In genomic region chr4:175459571-175459970, GRCh38 we compare ENCODE assay signal across 18 cellular contexts.
DNase-seq lines count a peak whose midpoint lies in the region; ATAC-seq, FAIRE-seq and TF ChIP-seq lines count a peak whose summit lies in the region.
"Had no signal": no experiment of that assay in that cellular context is flagged by ENCODE, and none has a peak within 500 bp of the region (broad histone marks: within the 10 kb centered on the region; RNA-seq: fewer than 3 reads in every experiment).

No MANE protein-coding gene starts in this region.

- H3K36me3 ChIP-seq in BLaER1 (no peaks in the 10 kb centered on the region; the same call in 1 of the 2 replicates), HUES6 (ENCODE audit: control insufficient read depth, insufficient read depth, low read length) (peaks cover 56% of the 10 kb centered on the region; the same call in 1 of the 2 replicates), K562 (ENCODE audit: control insufficient read depth, insufficient read depth, low read length) (no peaks in the 10 kb centered on the region), breast epithelium (no peaks in the 10 kb centered on the region), HepG2 (replicated peaks in 1 of 2; ENCODE audit: control insufficient read depth in 1 of 2, insufficient read depth in 2 of 2, low read length in 2 of 2) (no peaks in the 10 kb centered on the region)
- H3K36me3 ChIP-seq in naive thymus-derived CD4-positive, alpha-beta T cell (ENCODE audit: control insufficient read depth in 2 of 3, insufficient read depth in 3 of 3, low read length in 3 of 3) = no peaks in the 10 kb centered on the region
- H3K36me3 ChIP-seq in CD8-positive, alpha-beta memory T cell (ENCODE audit: insufficient read depth, low read length) = no peaks in the 10 kb centered on the region
- H3K36me3 ChIP-seq: HAP-1 had no signal

- no peaks in the 10 kb centered on the region for H3K27me3 ChIP-seq in BLaER1
- no peaks in the 10 kb centered on the region for H3K27me3 ChIP-seq in HUES6 (ENCODE audit: control insufficient read depth, insufficient read depth, low read length)
- no peaks in the 10 kb centered on the region for H3K27me3 ChIP-seq in K562 (ENCODE audit: control insufficient read depth in 2 of 2, insufficient read depth in 2 of 2, low read length in 2 of 2)
- no peaks in the 10 kb centered on the region for H3K27me3 ChIP-seq in breast epithelium
- no peaks in the 10 kb centered on the region for H3K27me3 ChIP-seq in HepG2 (ENCODE audit: control insufficient read depth in 1 of 2, insufficient read depth in 2 of 2, low read length in 2 of 2)
- no peaks in the 10 kb centered on the region for H3K27me3 ChIP-seq in naive thymus-derived CD4-positive, alpha-beta T cell (ENCODE audit: control insufficient read depth in 2 of 2, insufficient read depth in 2 of 2, low read length in 2 of 2)
- H3K27me3 ChIP-seq in CD8-positive, alpha-beta memory T cell (ENCODE audit: insufficient read depth, low read length, poor library complexity, severe bottlenecking) = no peaks in the 10 kb centered on the region

- H3K27me3 Mint-ChIP-seq in memory B cell = no peaks in the 10 kb centered on the region
- H3K27me3 Mint-ChIP-seq in naive thymus-derived CD4-positive, alpha-beta T cell = no peaks in the 10 kb centered on the region
- no peaks in the 10 kb centered on the region for H3K27me3 Mint-ChIP-seq in CD8-positive, alpha-beta memory T cell

- H3K27ac ChIP-seq in BLaER1 (no peak overlapping the region), HUES6 (ENCODE audit: low read depth, low read length) (no peak overlapping the region; the same call in 1 of the 2 replicates), K562 (ENCODE audit: extremely low read depth, low read depth, low read length) (no peak overlapping the region), breast epithelium (no peak overlapping the region), HepG2 (ENCODE audit: extremely low read length, insufficient read depth, low read length) (no peak overlapping the region)
- H3K27ac ChIP-seq in naive thymus-derived CD4-positive, alpha-beta T cell (ENCODE audit: low read depth, low read length) = no peak overlapping the region
- H3K27ac ChIP-seq in CD8-positive, alpha-beta memory T cell (ENCODE audit: low read depth, low read length) = no peak overlapping the region
- H3K27ac ChIP-seq: C4-2B, KMS-11, RWPE1 had no signal

- TF ChIP-seq EP300 in K562 (IDR thresholded peaks at IDR 0.05; ENCODE audit: low read length) = no peak
- no peak for TF ChIP-seq EP300 in HepG2 (IDR thresholded peaks at IDR 0.05; ENCODE audit: low read depth in 2 of 2, low read length in 2 of 2)
- TF ChIP-seq EP300 in HepG2 (CRISPR knock-in tag; IDR thresholded peaks at IDR 0.05; ENCODE audit: borderline replicate concordance) = no peak

- BruUV-seq in K562 (replicated peaks; lab: Mats Ljungman, UMichigan) = no TSS peak
- no TSS peak for BruUV-seq in HepG2 (replicated peaks; lab: Mats Ljungman, UMichigan)

- POLR2A ChIA-PET in K562 (lab: Yijun Ruan, JAX) (no interaction called here), HepG2 (lab: Yijun Ruan, JAX) (no interaction called here)
- POLR2A ChIA-PET in naive thymus-derived CD4-positive, alpha-beta T cell (lab: Charles Lee) = no interaction called here
- POLR2A ChIA-PET in CD8-positive, alpha-beta memory T cell (lab: Charles Lee) = no interaction called here

- peaks cover 5% of the 10 kb centered on the region for H3K9me3 Mint-ChIP-seq in memory B cell
- H3K9me3 Mint-ChIP-seq in naive thymus-derived CD4-positive, alpha-beta T cell = peaks cover 0 to 6% (median 0%) of the 10 kb centered on the region in 11 donors
- H3K9me3 Mint-ChIP-seq in CD8-positive, alpha-beta memory T cell = peaks cover 0 to 7% (median 0%) of the 10 kb centered on the region in 5 donors

- in situ Hi-C loops in K562 (cut with MboI) (no loop called here), HepG2 (cut with HindIII; ENCODE audit: extremely low pct_ligation_motif_present, low pct_unique_long_range_greater_than_20kb) (no loop called here)

- no peak for TF ChIP-seq CTCF in K562 (IDR thresholded peaks at IDR 0.05 in 2 of 3, conservative IDR thresholded peaks at IDR 0.05 in 1 of 3; ENCODE audit: insufficient read depth in 2 of 3, low read depth in 1 of 3, low read length in 3 of 3)
- TF ChIP-seq CTCF in breast epithelium (IDR thresholded peaks at IDR 0.05) = no peak
- TF ChIP-seq CTCF in HepG2 (CRISPR knock-in tag; IDR thresholded peaks at IDR 0.05) = no peak

- H3K79me2 ChIP-seq in K562 (ENCODE audit: control insufficient read depth, insufficient read depth, low read length) (no peaks in the 10 kb centered on the region), HepG2 (ENCODE audit: insufficient read depth, low read length) (no peaks in the 10 kb centered on the region)

- TF ChIP-seq RAD21 in K562 (CRISPR knock-in tag; conservative IDR thresholded peaks at IDR 0.05 in 1 of 2, IDR thresholded peaks at IDR 0.05 in 1 of 2) (no peak), HepG2 (CRISPR knock-in tag; IDR thresholded peaks at IDR 0.05) (no peak)

- TF ChIP-seq POLR2A in K562 (conservative IDR thresholded peaks at IDR 0.05) (no peak), breast epithelium (IDR thresholded peaks at IDR 0.05) (no peak), HepG2 (IDR thresholded peaks at IDR 0.05; ENCODE audit: insufficient read depth in 1 of 2, low read depth in 2 of 2, low read length in 2 of 2) (no peak)

- DNase-seq in K562 (ENCODE audit: extremely low read depth in 1 of 4, low spot score in 3 of 4) (no peak), memory B cell (ENCODE audit: low spot score in 2 of 2) (no peak), breast epithelium (ENCODE audit: low spot score in 2 of 2) (no peak), HepG2 (ENCODE audit: low spot score) (no peak)
- no peak for DNase-seq in naive thymus-derived CD4-positive, alpha-beta T cell
- DNase-seq in CD8-positive, alpha-beta memory T cell = no peak
- DNase-seq: NCI-H1436, NCI-H2029 treated with DMSO at 0.1 percent for 48 hours, NCI-H226, NCI-H524 treated with DMSO at 0.1 percent for 48 hours, PC-3 had no signal

- H3K27ac Mint-ChIP-seq in memory B cell = peak overlapping the region; percentile 48
- H3K27ac Mint-ChIP-seq in naive thymus-derived CD4-positive, alpha-beta T cell = no peak overlapping the region
- no peak overlapping the region for H3K27ac Mint-ChIP-seq in CD8-positive, alpha-beta memory T cell

- H3K9me3 ChIP-seq in BLaER1 (peaks cover 13% of the 10 kb centered on the region), HUES6 (ENCODE audit: control insufficient read depth, insufficient read depth, low read depth, low read length) (no peaks in the 10 kb centered on the region; the same call in 1 of the 2 replicates), K562 (replicated peaks; ENCODE audit: control insufficient read depth, insufficient read depth, low read depth, low read length) (no peaks in the 10 kb centered on the region), breast epithelium (peaks cover 5 to 12% of the 10 kb centered on the region in 2 donors), HepG2 (ENCODE audit: low read length) (peaks cover 18% of the 10 kb centered on the region; the same call in 1 of the 2 replicates)
- no peaks in the 10 kb centered on the region for H3K9me3 ChIP-seq in naive thymus-derived CD4-positive, alpha-beta T cell (ENCODE audit: control insufficient read depth in 2 of 3, low read length in 3 of 3)
- no peaks in the 10 kb centered on the region for H3K9me3 ChIP-seq in CD8-positive, alpha-beta memory T cell (ENCODE audit: low read length)
- H3K9me3 ChIP-seq: HAP-1 had no signal

- H3K4me2 ChIP-seq in BLaER1 (0 out of 2 replicates have a peak overlapping the region, but pooled peaks have one; percentile 20), K562 (ENCODE audit: insufficient read depth, low read length) (no peak overlapping the region), HepG2 (ENCODE audit: low read depth, low read length) (no peak overlapping the region)
- H3K4me2 ChIP-seq: KMS-11 had no signal

- H2AFZ ChIP-seq in K562 (ENCODE audit: low read depth, low read length) = no peak overlapping the region
- H2AFZ ChIP-seq in HepG2 (ENCODE audit: low read length) = no peak overlapping the region

- H3K4me3 ChIP-seq in BLaER1 = no peak overlapping the region
- H3K4me3 ChIP-seq in HUES6 (ENCODE audit: low read depth, low read length) = peak overlapping the region; percentile 45; the same call in 1 of the 2 replicates
- no peak overlapping the region for H3K4me3 ChIP-seq in K562
- no peak overlapping the region for H3K4me3 ChIP-seq in breast epithelium
- H3K4me3 ChIP-seq in HepG2 (replicated peaks in 1 of 3; ENCODE audit: insufficient read depth in 1 of 3, low read depth in 2 of 3, low read length in 3 of 3) = no peak overlapping the region
- no peak overlapping the region for H3K4me3 ChIP-seq in naive thymus-derived CD4-positive, alpha-beta T cell (ENCODE audit: low read length)
- no peak overlapping the region for H3K4me3 ChIP-seq in CD8-positive, alpha-beta memory T cell (ENCODE audit: low read length)
- H3K4me3 ChIP-seq: HAP-1 had no signal

- no peak for FAIRE-seq in K562 (lab: Jason Lieb, UNC)
- no peak for FAIRE-seq in HepG2 (lab: Jason Lieb, UNC)
- FAIRE-seq: A204.1 had no signal

- H3K9ac ChIP-seq in BLaER1 = no peak overlapping the region
- no peak overlapping the region for H3K9ac ChIP-seq in HUES6 (ENCODE audit: low read length)
- no peak overlapping the region for H3K9ac ChIP-seq in K562 (ENCODE audit: insufficient read depth in 1 of 2, low read depth in 2 of 2, low read length in 2 of 2)
- H3K9ac ChIP-seq in HepG2 (ENCODE audit: insufficient read depth, low read depth, low read length) = no peak overlapping the region
- H3K9ac ChIP-seq: KMS-11 had no signal

- H4K20me1 ChIP-seq in BLaER1 = no peaks in the 10 kb centered on the region
- no peaks in the 10 kb centered on the region for H4K20me1 ChIP-seq in K562 (replicated peaks; ENCODE audit: control insufficient read depth, insufficient read depth, low read length)
- no peaks in the 10 kb centered on the region for H4K20me1 ChIP-seq in HepG2 (ENCODE audit: insufficient read depth, low read length)

- peaks cover 11% of the 10 kb centered on the region for H3K4me1 Mint-ChIP-seq in memory B cell
- no peaks in the 10 kb centered on the region for H3K4me1 Mint-ChIP-seq in naive thymus-derived CD4-positive, alpha-beta T cell
- no peaks in the 10 kb centered on the region for H3K4me1 Mint-ChIP-seq in CD8-positive, alpha-beta memory T cell

- no peaks in the 10 kb centered on the region for H3K36me3 Mint-ChIP-seq in memory B cell
- H3K36me3 Mint-ChIP-seq in naive thymus-derived CD4-positive, alpha-beta T cell = no peaks in the 10 kb centered on the region
- no peaks in the 10 kb centered on the region for H3K36me3 Mint-ChIP-seq in CD8-positive, alpha-beta memory T cell

- CTCF ChIA-PET in K562 (lab: Yijun Ruan, JAX; ENCODE audit: low intra/inter-chr PET ratio) (no interaction called here), HepG2 (lab: Yijun Ruan, JAX; ENCODE audit: low intra/inter-chr PET ratio, low total read pairs) (no interaction called here)
- CTCF ChIA-PET in naive thymus-derived CD4-positive, alpha-beta T cell (lab: Charles Lee) = no interaction called here
- CTCF ChIA-PET in CD8-positive, alpha-beta memory T cell (lab: Charles Lee) = no interaction called here

- H3K9me1 ChIP-seq in K562 (ENCODE audit: control insufficient read depth, insufficient read depth, low read length) = no peaks in the 10 kb centered on the region

- H3K4me3 Mint-ChIP-seq in memory B cell = no peak overlapping the region
- H3K4me3 Mint-ChIP-seq in naive thymus-derived CD4-positive, alpha-beta T cell = no peak overlapping the region
- H3K4me3 Mint-ChIP-seq in CD8-positive, alpha-beta memory T cell = no peak overlapping the region

- H3K4me1 ChIP-seq in BLaER1 = peaks cover 14% of the 10 kb centered on the region
- peaks cover 9% of the 10 kb centered on the region; the same call in 1 of the 2 replicates for H3K4me1 ChIP-seq in HUES6 (ENCODE audit: control insufficient read depth, insufficient read depth, low read length)
- H3K4me1 ChIP-seq in K562 (replicated peaks in 1 of 2; ENCODE audit: control insufficient read depth in 2 of 2, insufficient read depth in 2 of 2, low read length in 2 of 2) = no peaks in the 10 kb centered on the region
- H3K4me1 ChIP-seq in breast epithelium = no peaks in the 10 kb centered on the region
- H3K4me1 ChIP-seq in HepG2 (ENCODE audit: insufficient read depth, low read length) = no peaks in the 10 kb centered on the region
- H3K4me1 ChIP-seq in naive thymus-derived CD4-positive, alpha-beta T cell (ENCODE audit: control insufficient read depth in 2 of 2, insufficient read depth in 2 of 2, low read length in 2 of 2) = no peaks in the 10 kb centered on the region
- no peaks in the 10 kb centered on the region for H3K4me1 ChIP-seq in CD8-positive, alpha-beta memory T cell (ENCODE audit: insufficient read depth, low read length)

- intact Hi-C loops in K562 (cut with micrococcal nuclease) = no loop called here
- intact Hi-C loops in breast epithelium (cut with DNase I; ENCODE audit: low total_unique reads) = no loop called here
- intact Hi-C loops in HepG2 (cut with micrococcal nuclease; ENCODE audit: unreplicated experiment) = no loop called here
- intact Hi-C loops in naive thymus-derived CD4-positive, alpha-beta T cell (cut with micrococcal nuclease) = no loop called here

- ATAC-seq in K562 (no peak), memory B cell (ENCODE audit: low read depth) (no peak), HepG2 (no peak)
- no peak for ATAC-seq in naive thymus-derived CD4-positive, alpha-beta T cell
- ATAC-seq: PC-3 had no signal
